Comparison of ENCODE assay signal across 8 cellular contexts in the genomic region with DNA sequence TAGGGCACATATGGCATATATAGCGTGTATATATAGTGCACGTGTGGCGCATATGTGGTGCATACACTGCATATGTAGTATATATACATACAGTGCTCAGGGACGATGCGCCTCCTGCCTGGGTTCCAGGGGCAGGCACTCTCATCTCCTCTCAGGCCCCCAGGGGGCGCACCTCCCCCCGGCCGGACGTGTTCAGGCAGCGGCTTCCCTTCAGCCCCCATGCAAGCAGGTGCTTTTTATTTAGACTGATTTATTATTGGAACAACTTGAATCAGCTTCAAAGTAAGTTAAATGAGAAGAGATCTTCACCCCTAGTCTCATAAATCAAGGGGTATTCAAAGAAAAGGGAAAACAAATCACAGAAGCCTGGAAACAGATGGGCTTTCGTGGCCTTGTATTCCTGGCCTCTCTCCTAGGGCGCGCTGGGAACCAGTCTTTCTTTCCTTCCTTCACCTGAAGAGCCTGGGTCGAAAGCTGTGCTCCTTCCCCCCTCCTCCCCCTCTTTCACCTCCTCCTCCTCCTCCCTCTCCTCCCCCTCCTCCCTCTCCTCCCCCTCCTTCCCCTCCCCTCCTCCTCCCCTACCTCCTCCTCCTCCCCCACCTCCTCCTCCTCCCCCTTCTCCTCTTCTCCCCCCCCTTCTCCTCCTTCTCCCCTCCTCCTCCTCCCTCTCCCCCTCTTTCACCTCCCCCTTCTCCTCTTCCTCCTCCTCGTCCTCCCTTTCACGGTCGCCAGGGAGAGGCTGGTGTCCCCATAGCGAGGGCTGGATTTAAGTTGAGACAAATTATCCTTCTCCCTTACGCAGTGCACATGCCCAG.
DNase-seq lines count a peak whose midpoint lies in the region; ATAC-seq, FAIRE-seq and TF ChIP-seq lines count a peak whose summit lies in the region.

No MANE protein-coding gene starts in this region.

- intact Hi-C loops in CD4-positive, alpha-beta T cell (cut with DNase I, micrococcal nuclease), result loop anchor here (1.0 to 5.0 kb wide), 3 partner anchors 300 to 382 kb away; no protein-coding TSS in a partner anchor

- H3K79me2 ChIP-seq in OCI-LY3 (ENCODE audit: low read length), result no peaks in the 10 kb centered on the region

- POLR2A ChIA-PET in CD4-positive, alpha-beta T cell (lab: Charles Lee), result no interaction called here

- CTCF ChIA-PET in CD4-positive, alpha-beta T cell (lab: Charles Lee), result interaction anchor here (1.5 kb wide), 1 partner anchor 304 kb away, joined by 3 read pairs; no protein-coding TSS in a partner anchor

- H3K9me3 ChIP-seq in CD4-positive, alpha-beta T cell (ENCODE audit: control insufficient read depth, low read length), result no peaks in the 10 kb centered on the region
- H3K9me3 ChIP-seq in OCI-LY3 (ENCODE audit: insufficient read depth, low read length), result no peaks in the 10 kb centered on the region
- no peaks in the 10 kb centered on the region for H3K9me3 ChIP-seq in small intestine (ENCODE audit: control insufficient read depth, low read depth)

- peaks cover 16% of the 10 kb centered on the region for H3K4me1 Mint-ChIP-seq in CD4-positive, alpha-beta T cell (ENCODE audit: low read depth)

- no peak overlapping the region for H3K4me2 ChIP-seq in OCI-LY3 (ENCODE audit: low read length)

- H3K27me3 ChIP-seq in CD4-positive, alpha-beta T cell (ENCODE audit: control insufficient read depth, insufficient read depth, low read length), result no peaks in the 10 kb centered on the region
- peaks cover 18% of the 10 kb centered on the region for H3K27me3 ChIP-seq in OCI-LY3 (ENCODE audit: low read depth, low read length)
- H3K27me3 ChIP-seq in small intestine (ENCODE audit: control insufficient read depth in 2 of 2, insufficient read depth in 2 of 2, low read length in 2 of 2), result peaks cover 0 to 3% of the 10 kb centered on the region in 2 donors

- H2AFZ ChIP-seq in OCI-LY3 (ENCODE audit: low read depth, low read length), result no peak overlapping the region

- FAIRE-seq in HTR-8/SVneo (lab: Jason Lieb, UNC) (no peak), small intestine (lab: Jason Lieb, UNC) (no peak)

- H3K9ac ChIP-seq in OCI-LY3 (ENCODE audit: low read length), result no peak overlapping the region

- no peaks in the 10 kb centered on the region for H3K9me3 Mint-ChIP-seq in CD4-positive, alpha-beta T cell

- no peak overlapping the region for H3K27ac ChIP-seq in CD4-positive, alpha-beta T cell (ENCODE audit: low read depth, low read length)
- no peak overlapping the region for H3K27ac ChIP-seq in OCI-LY3 (ENCODE audit: low read length)
- H3K27ac ChIP-seq in small intestine (ENCODE audit: low read depth in 1 of 2, low read length in 1 of 2), result no peak overlapping the region

- DNase-seq in CD4-positive, alpha-beta T cell, result peak; percentile 55 to 78 (median 65)
- DNase-seq in HTR-8/SVneo (ENCODE audit: insufficient read length, low spot score) (peak; percentile 25), activated T-cell treated with anti-CD3 and anti-CD28 coated beads for 24 hours (ENCODE audit: low read depth) (peak; percentile 64), fibroblast of villous mesenchyme (ENCODE audit: low read depth) (peak; percentile 22), small intestine (peak; percentile 41)

- no peaks in the 10 kb centered on the region for H4K20me1 ChIP-seq in OCI-LY3 (ENCODE audit: insufficient read depth, low read length)

- H3K4me3 ChIP-seq in OCI-LY3 (ENCODE audit: low read length), result no peak overlapping the region
- no peak overlapping the region for H3K4me3 ChIP-seq in fibroblast of villous mesenchyme (ENCODE audit: low read depth, low read length)
- H3K4me3 ChIP-seq in small intestine (ENCODE audit: low read depth in 1 of 2, low read length in 2 of 2), result no peak overlapping the region

- H3K27ac Mint-ChIP-seq in CD4-positive, alpha-beta T cell, result no peak overlapping the region

- peak; percentile 74 for ATAC-seq in CD4-positive, alpha-beta T cell (ENCODE audit: poor library complexity)
- ATAC-seq in HG02870 (IDR thresholded peaks at IDR 0.05; ENCODE audit: unreplicated experiment), result no peak
- no peak for ATAC-seq in HG02678 (IDR thresholded peaks at IDR 0.05; ENCODE audit: unreplicated experiment)

- H3K36me3 Mint-ChIP-seq in CD4-positive, alpha-beta T cell (ENCODE audit: low read depth), result no peaks in the 10 kb centered on the region

- peaks cover 15% of the 10 kb centered on the region for H3K27me3 Mint-ChIP-seq in CD4-positive, alpha-beta T cell

- peak; percentile 86 for TF ChIP-seq CTCF in CD4-positive, alpha-beta T cell (IDR thresholded peaks at IDR 0.05)
- TF ChIP-seq CTCF in OCI-LY3 (IDR thresholded peaks at IDR 0.05; ENCODE audit: low read depth, low read length), result peak; percentile 73
- TF ChIP-seq CTCF in fibroblast of villous mesenchyme (IDR thresholded peaks at IDR 0.05; ENCODE audit: insufficient read depth, low read depth, low read length), result peak; percentile 76

- 35 to 46% (median 45%) methylated on average over 19 of the region's 19 CpGs for WGBS in small intestine, 3 donors

- H3K4me1 ChIP-seq in OCI-LY3 (ENCODE audit: low read length) (peaks cover 19% of the 10 kb centered on the region), small intestine (ENCODE audit: control insufficient read depth in 2 of 2, insufficient read depth in 1 of 2, low read depth in 1 of 2, low read length in 1 of 2) (peaks cover 0 to 3% of the 10 kb centered on the region in 2 donors)

- H3K36me3 ChIP-seq in OCI-LY3 (replicated peaks; ENCODE audit: low read depth, low read length) (no peaks in the 10 kb centered on the region), small intestine (ENCODE audit: control insufficient read depth in 2 of 2, insufficient read depth in 2 of 2, low read length in 2 of 2) (no peaks in the 10 kb centered on the region)

- H3K4me3 Mint-ChIP-seq in CD4-positive, alpha-beta T cell, result no peak overlapping the region
